8 cellular contexts compared by ENCODE assay signal in genomic region chr4:113762851-113763172, GRCh38. TPM values are rescaled to one million over a fixed set of nuclear protein-coding genes. Genes with fewer than 3 reads are reported as not detected.
A peak's percentile ranks its signal among the peaks of the same experiment; 100 is the strongest.
DNase-seq lines count a peak whose midpoint lies in the region; ATAC-seq and TF ChIP-seq lines count a peak whose summit lies in the region.

No MANE protein-coding gene starts in this region.

- intact Hi-C loops in stomach (cut with DNase I; ENCODE audit: low total_unique reads): no loop called here

- H3K4me1 ChIP-seq in iPS-18a (ENCODE audit: control insufficient read depth, low read depth, low read length) (peaks cover 6% of the 10 kb centered on the region), stomach (peaks cover 8 to 29% (median 19%) of the 10 kb centered on the region in 4 donors)

- no peak for TF ChIP-seq POLR2A in stomach (IDR thresholded peaks at IDR 0.05)

- no peak for TF ChIP-seq CTCF in stomach (IDR thresholded peaks at IDR 0.05)

- WGBS in stomach, 5 donors: 0 to 1% (median 0%) methylated on average over 8 of the region's 8 CpGs

- H3K27ac Mint-ChIP-seq in activated T-helper 17 cell treated with anti-CD3 and anti-CD28 coated beads, Interleukin-2, amount 50 U/mL, for 72 hours: peak overlapping the region; percentile 93

- peaks cover 28% of the 10 kb centered on the region for H3K4me1 Mint-ChIP-seq in activated T-helper 17 cell treated with anti-CD3 and anti-CD28 coated beads, Interleukin-2, amount 50 U/mL, for 72 hours

- no peaks in the 10 kb centered on the region for H3K9me3 Mint-ChIP-seq in activated T-helper 17 cell treated with anti-CD3 and anti-CD28 coated beads, Interleukin-2, amount 50 U/mL, for 72 hours

- H3K27me3 ChIP-seq in iPS-18a (ENCODE audit: control insufficient read depth, insufficient read depth, low read length): peaks cover 27% of the 10 kb centered on the region
- H3K27me3 ChIP-seq in stomach: no peaks in the 10 kb centered on the region

- H3K36me3 ChIP-seq in iPS-18a (ENCODE audit: control insufficient read depth, low read depth, low read length) (no peaks in the 10 kb centered on the region), stomach (no peaks in the 10 kb centered on the region)

- peak overlapping the region; percentile 96 for H3K4me3 Mint-ChIP-seq in activated T-helper 17 cell treated with anti-CD3 and anti-CD28 coated beads, Interleukin-2, amount 50 U/mL, for 72 hours

- peak overlapping the region; percentile 88 for H3K9ac ChIP-seq in iPS-18a (ENCODE audit: low read length)

- peak overlapping the region; percentile 95 for H3K4me3 ChIP-seq in iPS-18a (ENCODE audit: low read length)
- H3K4me3 ChIP-seq in stomach: peak overlapping the region; percentile 67 to 78 (median 68)

- H3K9me3 ChIP-seq in iPS-18a (ENCODE audit: control insufficient read depth, low read depth, low read length) (no peaks in the 10 kb centered on the region), stomach (no peaks in the 10 kb centered on the region)

- peak; percentile 72 for DNase-seq in DMS153 treated with DMSO at 0.1 percent for 48 hours (lab: John Stamatoyannopoulos, UW; ENCODE audit: unreplicated experiment)
- DNase-seq in DMS153 (lab: John Stamatoyannopoulos, UW): no peak
- DNase-seq in stomach: no peak
- no peak for DNase-seq in NCI-H82 treated with DMSO at 0.1 percent for 48 hours (lab: John Stamatoyannopoulos, UW; ENCODE audit: unreplicated experiment)

- H3K27me3 Mint-ChIP-seq in activated T-helper 17 cell treated with anti-CD3 and anti-CD28 coated beads, Interleukin-2, amount 50 U/mL, for 72 hours: no peaks in the 10 kb centered on the region

- ATAC-seq in activated T-helper 17 cell treated with anti-CD3 and anti-CD28 coated beads, Interleukin-2, amount 50 U/mL, for 72 hours (replicated peaks): no peak
- no peak for ATAC-seq in esophagus mucosa
- ATAC-seq in GM19467 (IDR thresholded peaks at IDR 0.05; ENCODE audit: unreplicated experiment): no peak

- H3K27ac ChIP-seq in iPS-18a (ENCODE audit: low read length) (peak overlapping the region; percentile 95), stomach (peak overlapping the region; percentile 92 to 99 (median 99))

- peaks cover 40% of the 10 kb centered on the region for H3K36me3 Mint-ChIP-seq in activated T-helper 17 cell treated with anti-CD3 and anti-CD28 coated beads, Interleukin-2, amount 50 U/mL, for 72 hours (ENCODE audit: low read depth)

- TF ChIP-seq EP300 in stomach (IDR thresholded peaks at IDR 0.05): no peak

RNA-seq across cellular contexts. Expression of gene CAMK2D, which starts 1.3 kb away (rescaled TPM):
- total RNA-seq in activated T-helper 17 cell treated with anti-CD3 and anti-CD28 coated beads, Interleukin-2, amount 50 U/mL, for 72 hours: 10 to 100 TPM; 41.5 to 42.4 TPM
- total RNA-seq in stomach (100 to 1,000 TPM in 3 of 5 donors, 10 to 100 TPM in 2; 57.8 to 155 (median 123) TPM), esophagus mucosa (48.9 TPM)
- 10 to 100 TPM in 2 of 3 donors, 1 to 10 TPM in 1; 8.8 to 23.2 (median 11.4) TPM for polyA plus RNA-seq in stomach
